17 cellular contexts compared by ENCODE assay signal in the genomic region with DNA sequence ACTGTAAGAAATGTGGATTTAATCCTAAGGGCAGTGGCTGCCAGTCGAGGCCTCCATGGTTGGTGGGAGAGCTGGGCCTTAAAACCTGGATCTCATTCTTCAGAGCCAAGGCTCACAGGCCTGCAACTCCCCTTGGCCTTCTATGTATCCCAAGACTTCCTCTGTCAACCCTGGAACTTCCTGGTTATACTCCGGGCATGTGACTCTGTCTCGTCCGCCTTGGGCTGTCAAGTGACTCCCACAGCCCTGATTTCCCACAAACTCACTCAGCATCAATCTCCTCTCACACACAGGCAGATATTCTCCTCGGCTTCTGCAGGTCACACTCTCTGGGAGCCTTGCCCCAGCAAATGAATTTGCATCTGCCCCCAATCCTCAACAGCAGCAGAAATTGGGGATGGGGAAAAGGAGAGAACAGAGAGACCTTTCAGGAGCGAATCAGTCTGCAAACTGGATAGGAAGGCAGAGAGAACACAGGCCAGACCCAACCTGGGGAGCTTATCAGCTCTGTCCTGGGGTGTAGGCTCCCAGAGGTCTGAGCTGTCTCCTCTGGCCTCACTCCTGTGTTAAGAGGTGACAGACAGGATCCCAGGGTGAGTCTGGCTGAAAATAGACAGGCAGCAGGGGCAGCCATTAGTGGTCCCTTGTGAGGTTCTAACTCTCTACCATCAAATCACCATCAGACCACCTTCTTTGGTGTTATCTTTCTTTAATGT. TPM values are rescaled to one million over a fixed set of nuclear protein-coding genes. Genes with fewer than 3 reads are reported as not detected.
DNase-seq lines count a peak whose midpoint lies in the region; ATAC-seq and TF ChIP-seq lines count a peak whose summit lies in the region.
"Had no signal": no experiment of that assay in that cellular context is flagged by ENCODE, and none has a peak within 500 bp of the region (broad histone marks: within the 10 kb centered on the region; RNA-seq: fewer than 3 reads in every experiment).

No MANE protein-coding gene starts in this region.

- H3K9me3 ChIP-seq in H9 (ENCODE audit: control insufficient read depth, low read depth, low read length) (no peaks in the 10 kb centered on the region), T-helper 17 cell (ENCODE audit: control insufficient read depth, low read length, poor library complexity, severe bottlenecking) (no peaks in the 10 kb centered on the region), left lung (no peaks in the 10 kb centered on the region)
- H3K9me3 ChIP-seq: breast epithelium had no signal

- H3K9ac ChIP-seq in H9 (ENCODE audit: extremely low read depth, insufficient read length, low read length), result no peak overlapping the region

- no peak overlapping the region for H3K14ac ChIP-seq in H9 (ENCODE audit: insufficient read depth, low read length)

- no peak overlapping the region for H2AFZ ChIP-seq in H9 (ENCODE audit: low read length)

- no peaks in the 10 kb centered on the region for H3K27me3 ChIP-seq in H9 (ENCODE audit: insufficient read depth, low read length)
- H3K27me3 ChIP-seq in left lung, result peaks cover 0 to 20% of the 10 kb centered on the region in 2 donors
- H3K27me3 ChIP-seq: breast epithelium had no signal

- H3K23ac ChIP-seq in H9 (ENCODE audit: insufficient read length, low read depth, low read length), result no peak overlapping the region

- no peaks in the 10 kb centered on the region for H4K20me1 ChIP-seq in H9 (ENCODE audit: control insufficient read depth, insufficient read depth, insufficient read length)

- no peaks in the 10 kb centered on the region; a peak in 1 of 7 replicates for H3K36me3 Mint-ChIP-seq in H9 (ENCODE audit: insufficient read depth in 1 of 3, low read depth in 3 of 3)
- H3K36me3 Mint-ChIP-seq in T-helper 17 cell (ENCODE audit: low read depth), result no peaks in the 10 kb centered on the region
- no peaks in the 10 kb centered on the region for H3K36me3 Mint-ChIP-seq in stimulated activated memory B cell treated with anti-CD40 and anti-IgM and Interleukin-4, amounts not matched to agents 10 μg/mL and 1 μg/mL and 100 μg/mL, for 72 hours

- TF ChIP-seq CTCF in H9 (conservative IDR thresholded peaks at IDR 0.05) (no peak), left lung (IDR thresholded peaks at IDR 0.05) (no peak)

- no peak for ATAC-seq in T-helper 17 cell
- ATAC-seq in left lung, result peak; percentile 69
- no peak for ATAC-seq in stimulated activated memory B cell treated with anti-CD40 and anti-IgM and Interleukin-4, amounts not matched to agents 10 μg/mL and 1 μg/mL and 100 μg/mL, for 72 hours
- no peak for ATAC-seq in HG03139 (IDR thresholded peaks at IDR 0.05; ENCODE audit: unreplicated experiment)

- H2BK15ac ChIP-seq in H9 (ENCODE audit: low read depth, low read length), result no peak overlapping the region

- no peak overlapping the region for H3K4me3 ChIP-seq in left lung
- H3K4me3 ChIP-seq: breast epithelium had no signal

- no peak overlapping the region for H3T11ph ChIP-seq in H9 (ENCODE audit: low read length)

- DNase-seq in H9, result no peak
- no peak for DNase-seq in T-helper 17 cell
- DNase-seq in left lung, result peak in 1 of 2 donors; percentile 66
- no peak for DNase-seq in NOMO-1 treated with DMSO at 0.1 percent for 48 hours (lab: John Stamatoyannopoulos, UW; ENCODE audit: unreplicated experiment)
- no peak for DNase-seq in NCI-H446 treated with DMSO at 0.1 percent for 48 hours (lab: John Stamatoyannopoulos, UW)
- DNase-seq: activated CD4-positive, CD25-positive, alpha-beta regulatory T cell; activated CD8-positive, alpha-beta memory T cell treated with anti-CD3 and anti-CD28 coated beads for 24 hours; islet precursor cell; KG1; midbrain; NCI-H1105 treated with DMSO at 0.1 percent for 48 hours; NCI-H2171; NCI-H82; stimulated activated CD4-positive, alpha-beta T cell treated with anti-CD3 and anti-CD28 coated beads, Interleukin-4, amount 100 ng/mL, for 1 hour had no signal

- H3K4me3 Mint-ChIP-seq in H9 (no peak overlapping the region), T-helper 17 cell (no peak overlapping the region)
- no peak overlapping the region for H3K4me3 Mint-ChIP-seq in stimulated activated memory B cell treated with anti-CD40 and anti-IgM and Interleukin-4, amounts not matched to agents 10 μg/mL and 1 μg/mL and 100 μg/mL, for 72 hours

- H2BK12ac ChIP-seq in H9 (ENCODE audit: insufficient read length, low read depth, low read length), result no peak overlapping the region

- no peaks in the 10 kb centered on the region for H3K79me1 ChIP-seq in H9 (ENCODE audit: insufficient read depth, low read depth, low read length, poor library complexity, severe bottlenecking)

- H2AK5ac ChIP-seq in H9 (ENCODE audit: insufficient read length, low read length), result no peak overlapping the region

- H3K27me3 Mint-ChIP-seq in H9 (ENCODE audit: low read depth) (no peaks in the 10 kb centered on the region; the same call in 1 of the 2 replicates), T-helper 17 cell (no peaks in the 10 kb centered on the region)
- H3K27me3 Mint-ChIP-seq in stimulated activated memory B cell treated with anti-CD40 and anti-IgM and Interleukin-4, amounts not matched to agents 10 μg/mL and 1 μg/mL and 100 μg/mL, for 72 hours, result no peaks in the 10 kb centered on the region

- H2BK120ac ChIP-seq in H9 (ENCODE audit: low read depth, low read length, poor library complexity, severe bottlenecking), result no peak overlapping the region

- peaks cover 3% of the 10 kb centered on the region; the same call in 1 of the 2 replicates for H3K4me1 ChIP-seq in H9 (ENCODE audit: insufficient read depth, low read length)
- peaks cover 2 to 64% of the 10 kb centered on the region in 2 donors for H3K4me1 ChIP-seq in left lung
- H3K4me1 ChIP-seq: breast epithelium had no signal

- H2BK20ac ChIP-seq in H9 (ENCODE audit: low read depth, low read length, poor library complexity, severe bottlenecking), result peak overlapping the region; percentile 34

- no peak overlapping the region for H3K4ac ChIP-seq in H9 (ENCODE audit: low read depth, low read length)

- H3K27ac Mint-ChIP-seq in H9 (peak overlapping the region in 1 of 3 experiments; percentile 60; a peak in 1 of 7 replicates), T-helper 17 cell (peak overlapping the region; percentile 39)
- H3K27ac Mint-ChIP-seq in stimulated activated memory B cell treated with anti-CD40 and anti-IgM and Interleukin-4, amounts not matched to agents 10 μg/mL and 1 μg/mL and 100 μg/mL, for 72 hours, result peak overlapping the region; percentile 10

- no peaks in the 10 kb centered on the region for H3K79me2 ChIP-seq in H9 (ENCODE audit: insufficient read depth, low read length)

- intact Hi-C loops in left lung (cut with DNase I), result no loop called here

- peaks cover 10% of the 10 kb centered on the region in 2 experiments for H3K4me1 Mint-ChIP-seq in H9
- peaks cover 10% of the 10 kb centered on the region for H3K4me1 Mint-ChIP-seq in T-helper 17 cell
- peaks cover 75% of the 10 kb centered on the region for H3K4me1 Mint-ChIP-seq in stimulated activated memory B cell treated with anti-CD40 and anti-IgM and Interleukin-4, amounts not matched to agents 10 μg/mL and 1 μg/mL and 100 μg/mL, for 72 hours

- H3K18ac ChIP-seq in H9 (ENCODE audit: insufficient read length, low read depth, low read length), result no peak overlapping the region

- no peak overlapping the region for H2BK5ac ChIP-seq in H9 (ENCODE audit: insufficient read length, low read length)

- no peak overlapping the region for H4K5ac ChIP-seq in H9 (ENCODE audit: insufficient read length, low read depth, low read length)

- H3K4me2 ChIP-seq in H9 (ENCODE audit: insufficient read depth, insufficient read length, low read length), result no peak overlapping the region

- H4K8ac ChIP-seq in H9 (replicated peaks; ENCODE audit: insufficient read length, low read depth, low read length), result peak overlapping the region; percentile 3

- H3K27ac ChIP-seq in H9 (ENCODE audit: insufficient read length, low read depth, low read length) (no peak overlapping the region), left lung (peak overlapping the region in 1 of 2 donors; percentile 55)
- H3K27ac ChIP-seq: breast epithelium had no signal

- H4K91ac ChIP-seq in H9 (ENCODE audit: insufficient read length, low read depth, low read length), result no peak overlapping the region

- no CpG with 5 or more reads among the region's 6 CpGs for WGBS in H9 (ENCODE audit: extremely low coverage, insufficient read length, low lambda C conversion rate)

- no peaks in the 10 kb centered on the region for H3K36me3 ChIP-seq in left lung
- H3K36me3 ChIP-seq: breast epithelium had no signal

- no peak overlapping the region for H3K56ac ChIP-seq in H9 (ENCODE audit: insufficient read length, low read depth, low read length)

- H3K9me3 Mint-ChIP-seq in H9, result no peaks in the 10 kb centered on the region
- H3K9me3 Mint-ChIP-seq in stimulated activated memory B cell treated with anti-CD40 and anti-IgM and Interleukin-4, amounts not matched to agents 10 μg/mL and 1 μg/mL and 100 μg/mL, for 72 hours, result peaks cover 1% of the 10 kb centered on the region

- H3K23me2 ChIP-seq in H9 (ENCODE audit: insufficient read length, low read depth, low read length, poor library complexity, severe bottlenecking), result no peaks in the 10 kb centered on the region

RNA-seq across cellular contexts. Expression of a gene that starts 30.4 kb away (rescaled TPM):
- 5.4 and 6.6 TPM in 2 replicates for total RNA-seq in H9 (2021)
- total RNA-seq in T-helper 17 cell, result 100 to 1,000 TPM; 188 to 200 TPM
- total RNA-seq in left lung, result 100 to 1,000 TPM in 1 of 2 donors, 10 to 100 TPM in 1; 40.6 to 111 TPM
